In genomic region chr18:10045296-10045891, GRCh38 we compare ENCODE assay signal across 22 cellular contexts.
A peak's percentile ranks its signal among the peaks of the same experiment; 100 is the strongest.
DNase-seq lines count a peak whose midpoint lies in the region; ATAC-seq lines count a peak whose summit lies in the region.
"Had no signal": no experiment of that assay in that cellular context is flagged by ENCODE, and none has a peak within 500 bp of the region (broad histone marks: within the 10 kb centered on the region; RNA-seq: fewer than 3 reads in every experiment).

No MANE protein-coding gene starts in this region.

- intact Hi-C loops in sciatic nerve (cut with DNase I): no loop called here

- H3K27ac ChIP-seq in caudate nucleus (ENCODE audit: low read depth, low read length): peak overlapping the region; percentile 87
- H3K27ac ChIP-seq: brain microvascular endothelial cell, C4-2B, hepatocyte, ovary had no signal

- DNase-seq in Ammon's horn (ENCODE audit: low spot score): peak; percentile 85
- DNase-seq in caudate nucleus (lab: John Stamatoyannopoulos, UW): peak in 44 of 61 donors; percentile 8 to 76 (median 32)
- peak; percentile 51 for DNase-seq in islet precursor cell
- no peak for DNase-seq in sciatic nerve (ENCODE audit: low spot score)
- DNase-seq in kidney tubule cell (ENCODE audit: low spot score): no peak
- DNase-seq in NAMALWA (ENCODE audit: low spot score): no peak
- DNase-seq in NCI-H774 (lab: John Stamatoyannopoulos, UW): no peak
- no peak for DNase-seq in dermis blood vessel endothelial cell
- DNase-seq: activated B cell treated with CpG ODN at 0.5 μM for 24 hours; activated CD8-positive, alpha-beta T cell treated with anti-CD3 and anti-CD28 coated beads, Interleukin-2, amount 10 ng/mL, durations not matched to agents 7 days and 5 days; brain microvascular endothelial cell; DMS 273 treated with DMSO at 0.1 percent for 48 hours; effector CD8-positive, alpha-beta T cell; NCI-H1417; NCI-H2171; NCI-H748 treated with DMSO at 0.1 percent for 48 hours; ovary; PC-3; small intestine; stimulated activated CD4-positive, alpha-beta T cell treated with anti-CD3 and anti-CD28 coated beads, Interleukin-4, amount 100 ng/mL, for 1 hour had no signal

- peak; percentile 9 for ATAC-seq in sciatic nerve
- ATAC-seq: activated CD8-positive, alpha-beta T cell treated with anti-CD3 and anti-CD28 coated beads, Interleukin-2, amount 10 ng/mL, durations not matched to agents 7 days and 5 days; PC-3 had no signal

Comparison
In these comparisons a context has a peak if more than half of its experiments do, and no peak if none do; other contexts are left out.
1. DNase-seq: peak in Ammon's horn (single experiment), caudate nucleus (44 of 61) and islet precursor cell (single experiment); none in sciatic nerve (single experiment), kidney tubule cell (single experiment), NAMALWA (single experiment), NCI-H774 (single experiment) and dermis blood vessel endothelial cell (single experiment).